In the genomic region with DNA sequence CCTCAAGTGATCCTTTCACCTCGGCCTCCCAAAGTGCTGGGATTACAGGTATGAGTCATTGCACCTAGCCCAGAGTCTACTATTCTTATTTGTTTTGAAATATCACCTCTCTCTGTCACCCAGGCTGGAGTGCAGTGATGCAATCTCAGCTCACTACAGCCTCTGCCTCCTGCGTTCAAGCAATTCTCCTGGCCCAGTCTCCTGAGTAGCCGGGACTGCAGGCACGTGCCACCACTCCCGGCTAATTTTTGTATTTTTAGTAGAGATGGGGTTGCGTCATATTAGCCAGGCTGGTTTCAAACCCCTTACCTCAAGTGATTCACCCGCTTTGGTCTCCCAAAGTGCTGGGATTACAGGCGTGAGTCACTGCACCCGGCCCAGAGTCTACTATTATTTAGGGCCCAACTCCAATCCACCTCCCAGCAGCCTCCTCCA, we compare ENCODE assay signal across 10 cellular contexts. TPM values are rescaled to one million over a fixed set of nuclear protein-coding genes. Genes with fewer than 3 reads are reported as not detected.
DNase-seq lines count a peak whose midpoint lies in the region; ATAC-seq, FAIRE-seq and TF ChIP-seq lines count a peak whose summit lies in the region.
"Not testable (repeated sequence)": the region's sequence is repeated elsewhere in the genome, so short reads cannot be mapped to it uniquely, and the experiment has no call there.
"Had no signal": no experiment of that assay in that cellular context is flagged by ENCODE, and none has a peak within 500 bp of the region (broad histone marks: within the 10 kb centered on the region; RNA-seq: fewer than 3 reads in every experiment).

No MANE protein-coding gene starts in this region.

- H3K79me2 ChIP-seq in GM23248 (ENCODE audit: insufficient read depth); HepG2 (ENCODE audit: insufficient read depth, low read length): not testable (repeated sequence)

- not testable (repeated sequence) for H3K9ac ChIP-seq in GM23248; HepG2 (ENCODE audit: insufficient read depth, low read depth, low read length)

- H3K27ac ChIP-seq in GM23248; HepG2 (ENCODE audit: extremely low read length, insufficient read depth, low read length): not testable (repeated sequence)

- not testable (repeated sequence) for H3K9me3 ChIP-seq in GM23248 (ENCODE audit: low read depth); HepG2 (ENCODE audit: low read length)

- not testable (repeated sequence) for H3K36me3 ChIP-seq in GM23248 (ENCODE audit: low read depth); bronchial epithelial cell (ENCODE audit: control insufficient read depth, insufficient read depth, low read length); HepG2 (replicated peaks in 1 of 2; ENCODE audit: control insufficient read depth in 1 of 2, insufficient read depth in 2 of 2, low read length in 2 of 2)

- TF ChIP-seq RAD21 in HepG2 (CRISPR knock-in tag; IDR thresholded peaks at IDR 0.05): not testable (repeated sequence)

- not testable (repeated sequence) for TF ChIP-seq POLR2A in HepG2 (IDR thresholded peaks at IDR 0.05; ENCODE audit: insufficient read depth in 1 of 2, low read depth in 2 of 2, low read length in 2 of 2)

- not testable (repeated sequence) for H3K9me2 ChIP-seq in GM23248 (ENCODE audit: insufficient read depth)

- intact Hi-C loops in HepG2 (cut with micrococcal nuclease; ENCODE audit: unreplicated experiment): not testable (repeated sequence)

- not testable (repeated sequence) for H3F3A ChIP-seq in GM23248 (ENCODE audit: insufficient read depth)

- ATAC-seq in HepG2: peak; percentile 94

- not testable (repeated sequence) for TF ChIP-seq EP300 in HepG2 (IDR thresholded peaks at IDR 0.05; ENCODE audit: low read depth in 2 of 2, low read length in 2 of 2); HepG2 (CRISPR knock-in tag; IDR thresholded peaks at IDR 0.05; ENCODE audit: borderline replicate concordance)

- POLR2A ChIA-PET in HepG2 (lab: Yijun Ruan, JAX): not testable (repeated sequence)

- not testable (repeated sequence) for TF ChIP-seq CTCF in bronchial epithelial cell (IDR thresholded peaks at IDR 0.05; ENCODE audit: insufficient read depth, low read length, severe bottlenecking); HepG2 (CRISPR knock-in tag; IDR thresholded peaks at IDR 0.05)

- not testable (repeated sequence) for FAIRE-seq in bronchial epithelial cell (lab: Jason Lieb, UNC); HepG2 (lab: Jason Lieb, UNC)

- H2AFZ ChIP-seq in GM23248; HepG2 (ENCODE audit: low read length): not testable (repeated sequence)

- not testable (repeated sequence) for H3K4me2 ChIP-seq in GM23248 (ENCODE audit: unreplicated experiment)
- peak overlapping the region; percentile 42; the same call in 1 of the 2 replicates for H3K4me2 ChIP-seq in HepG2 (ENCODE audit: low read depth, low read length)

- not testable (repeated sequence) for H3K27me3 ChIP-seq in GM23248 (replicated peaks; ENCODE audit: insufficient read depth); bronchial epithelial cell (ENCODE audit: control insufficient read depth, insufficient read depth, low read length); HepG2 (ENCODE audit: control insufficient read depth in 1 of 2, insufficient read depth in 2 of 2, low read length in 2 of 2)

- DNase-seq in A172 (ENCODE audit: low spot score): peak; percentile 60
- peak; percentile 32 for DNase-seq in GM23248
- DNase-seq in HS-27A (ENCODE audit: low read depth): peak; percentile 87
- peak; percentile 87 for DNase-seq in MV-4-11 (lab: John Stamatoyannopoulos, UW)
- DNase-seq in SIG-M5 treated with dmso at 0.1 percent for 504 hours (lab: John Stamatoyannopoulos, UW; ENCODE audit: unreplicated experiment): peak; percentile 9
- DNase-seq in bronchial epithelial cell (ENCODE audit: low read depth): peak; percentile 49
- peak; percentile 59 for DNase-seq in HepG2 (ENCODE audit: low spot score)
- DNase-seq in stromal cell of bone marrow (ENCODE audit: low read depth): peak; percentile 92

- 68 to 71% methylated on average over 9 of the region's 9 CpGs for WGBS in GM23248 (ENCODE audit: low coverage in 1 of 2, low lambda C conversion rate in 2 of 2, missing lambda C conversion rate in 2 of 2), 2 experiments
- WGBS in HepG2 (ENCODE audit: low lambda C conversion rate): 3% methylated on average over 9 of the region's 9 CpGs

- CTCF ChIA-PET in HepG2 (lab: Yijun Ruan, JAX; ENCODE audit: low intra/inter-chr PET ratio, low total read pairs): not testable (repeated sequence)

- in situ Hi-C loops in GM23248 (cut with MboI); HepG2 (cut with HindIII; ENCODE audit: extremely low pct_ligation_motif_present, low pct_unique_long_range_greater_than_20kb): not testable (repeated sequence)

- not testable (repeated sequence) for H3K4me3 ChIP-seq in GM23248; bronchial epithelial cell (ENCODE audit: low read depth, low read length); HepG2 (replicated peaks in 1 of 3; ENCODE audit: insufficient read depth in 1 of 3, low read depth in 2 of 3, low read length in 3 of 3)

- not testable (repeated sequence) for H4K20me1 ChIP-seq in GM23248 (ENCODE audit: insufficient read depth); HepG2 (ENCODE audit: insufficient read depth, low read length)

- BruUV-seq in HepG2 (replicated peaks; lab: Mats Ljungman, UMichigan): not testable (repeated sequence)

- H3K4me1 ChIP-seq in GM23248 (ENCODE audit: insufficient read depth): not testable (repeated sequence)
- H3K4me1 ChIP-seq in HepG2 (ENCODE audit: insufficient read depth, low read length): peaks cover 15% of the 10 kb centered on the region

TF ChIP-seq in HepG2, 621 proteins besides CTCF, POLR2A, EP300 and RAD21 (continues in another document):
- TF ChIP-seq FOSL2 (CRISPR knock-in tag; IDR thresholded peaks at IDR 0.05): peak; percentile 96
- TF ChIP-seq ZMYM2 (CRISPR knock-in tag; IDR thresholded peaks at IDR 0.05): 0 out of 2 replicates have a peak, but pooled peaks have one; percentile 28
- TF ChIP-seq CBX5 (CRISPR knock-in tag; IDR thresholded peaks at IDR 0.05; ENCODE audit: borderline replicate concordance): peak; percentile 59; the same call in 1 of the 2 replicates
- TF ChIP-seq SAP130 (CRISPR knock-in tag; IDR thresholded peaks at IDR 0.05; ENCODE audit: low read depth): 0 out of 2 replicates have a peak, but pooled peaks have one; percentile 25
- not testable (repeated sequence) for TF ChIP-seq SOX13 (IDR thresholded peaks at IDR 0.05)
- TF ChIP-seq SOX13 (CRISPR knock-in tag; conservative IDR thresholded peaks at IDR 0.05 in 1 of 2, IDR thresholded peaks at IDR 0.05 in 1 of 2): peak in 1 of 2 experiments; percentile 24; a peak in 1 of 4 replicates
- TF ChIP-seq CEBPG (CRISPR knock-in tag; IDR thresholded peaks at IDR 0.05): peak; percentile 93
- TF ChIP-seq, protein P1, sequence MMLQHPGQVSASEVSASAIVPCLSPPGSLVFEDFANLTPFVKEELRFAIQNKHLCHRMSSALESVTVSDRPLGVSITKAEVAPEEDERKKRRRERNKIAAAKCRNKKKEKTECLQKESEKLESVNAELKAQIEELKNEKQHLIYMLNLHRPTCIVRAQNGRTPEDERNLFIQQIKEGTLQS (CRISPR knock-in tag; IDR thresholded peaks at IDR 0.05): peak; percentile 92
- peak; percentile 39; the same call in 1 of the 2 replicates for TF ChIP-seq ZNF331 (CRISPR knock-in tag; IDR thresholded peaks at IDR 0.05)
- peak; percentile 40; the same call in 1 of the 2 replicates for TF ChIP-seq TBX2 (CRISPR knock-in tag; IDR thresholded peaks at IDR 0.05; ENCODE audit: borderline replicate concordance)

RNA-seq across cellular contexts. Expression of a gene that starts 10.3 kb away (rescaled TPM):
- not detected in 2 replicates for total RNA-seq in A172 (2014; rRNA removed; shearing (Covaris generic))
- not detected in 2 replicates for total RNA-seq in GM23248 (2014; rRNA removed; shearing (Covaris generic))
- polyA plus RNA-seq in GM23248 (2016; fragmentation: Nextera tagmentation; extraction: Ambion mirVana) (not detected in 2 replicates), HepG2 (2011; rRNA removed) (not detected in 2 replicates)
- total RNA-seq in bronchial epithelial cell (not detected in 2 replicates), HepG2 (2016; rRNA removed; fragmentation: Illumina TruSeq; extraction: Trizol) (not detected in 2 replicates)
- not detected in 2 replicates for total RNA-seq in HepG2 (2016; cell fraction: cytosol; rRNA removed; fragmentation: Illumina TruSeq; extraction: Trizol; ENCODE audit: low read depth)
- total RNA-seq in HepG2 (2016; cell fraction: insoluble cytoplasmic fraction; rRNA removed; fragmentation: Illumina TruSeq; extraction: Trizol): not detected in 2 replicates
- total RNA-seq in HepG2 (2016; cell fraction: membrane; rRNA removed; fragmentation: Illumina TruSeq; extraction: Trizol): not detected in 2 replicates
- total RNA-seq in HepG2 (2016; cell fraction: nucleus; rRNA removed; fragmentation: Illumina TruSeq; extraction: Trizol): not detected in 2 replicates
- not detected in 2 replicates for polyA plus RNA-seq in HepG2 (2011; cell fraction: cytosol; rRNA removed)
- not detected in 2 replicates for polyA plus RNA-seq in HepG2 (2011; cell fraction: nucleus; rRNA removed)
- not detected in 2 replicates for polyA plus RNA-seq in HepG2 (2012)
- not detected in 2 replicates for polyA plus RNA-seq in HepG2 (2016; cell fraction: cytosol; fragmentation: Illumina TruSeq; extraction: Trizol; ENCODE audit: low read depth)
- not detected in 2 replicates for polyA plus RNA-seq in HepG2 (2016; cell fraction: insoluble cytoplasmic fraction; fragmentation: Illumina TruSeq; extraction: Trizol; ENCODE audit: low read depth)
- not detected in 2 replicates for polyA plus RNA-seq in HepG2 (2016; cell fraction: membrane; fragmentation: Illumina TruSeq; extraction: Trizol; ENCODE audit: low read depth)
- not detected in 2 replicates for polyA plus RNA-seq in HepG2 (2016; cell fraction: nucleus; fragmentation: Illumina TruSeq; extraction: Trizol; ENCODE audit: insufficient read depth, low read depth)
- not detected in 2 replicates for polyA minus RNA-seq in HepG2 (2011; rRNA and poly(A)+ RNA removed; ENCODE audit: low replicate concordance)
- not detected in 2 replicates for polyA minus RNA-seq in HepG2 (2011; cell fraction: cytosol; rRNA and poly(A)+ RNA removed)
- polyA minus RNA-seq in HepG2 (2011; cell fraction: nucleus; rRNA and poly(A)+ RNA removed): not detected in 2 replicates
- total RNA-seq: Right ventricle myocardium inferior had no signal
- polyA plus RNA-seq: SK-N-SH had no signal

Comparison
In these comparisons a context has a peak if more than half of its experiments do, and no peak if none do; other contexts are left out.
1. DNase-seq: peak in every context shown above with its lines; median percentile 92 in stromal cell of bone marrow; 87 in HS-27A; 87 in MV-4-11; 60 in A172; 59 in HepG2; 49 in bronchial epithelial cell; 32 in GM23248; 9 in SIG-M5 treated with dmso at 0.1 percent for 504 hours.